Comparison of ENCODE assay signal across 8 cellular contexts in genomic region chr15:82108489-82109078, GRCh38.
DNase-seq lines count a peak whose midpoint lies in the region; ATAC-seq and TF ChIP-seq lines count a peak whose summit lies in the region.

No MANE protein-coding gene starts in this region.

- no peak for TF ChIP-seq POLR2A in transverse colon (IDR thresholded peaks at IDR 0.05)

- no peak overlapping the region for H3K27ac Mint-ChIP-seq in activated CD8-positive, alpha-beta memory T cell treated with anti-CD3 and anti-CD28 coated beads, Interleukin-2, amount 10 ng/mL, durations not matched to agents 7 days and 5 days
- no peak overlapping the region for H3K27ac Mint-ChIP-seq in neural crest cell (ENCODE audit: unreplicated experiment)

- H3K36me3 Mint-ChIP-seq in activated CD8-positive, alpha-beta memory T cell treated with anti-CD3 and anti-CD28 coated beads, Interleukin-2, amount 10 ng/mL, durations not matched to agents 7 days and 5 days: no peaks in the 10 kb centered on the region
- peaks cover 2% of the 10 kb centered on the region for H3K36me3 Mint-ChIP-seq in neural crest cell (ENCODE audit: low read depth)

- TF ChIP-seq CTCF in epithelial cell of proximal tubule (conservative IDR thresholded peaks at IDR 0.05; ENCODE audit: low read depth, low read length): peak; percentile 94
- TF ChIP-seq CTCF in neural crest cell (conservative IDR thresholded peaks at IDR 0.05): peak; percentile 73
- peak; percentile 72 to 90 (median 81) for TF ChIP-seq CTCF in transverse colon (IDR thresholded peaks at IDR 0.05)

- in situ Hi-C loops in transverse colon (cut with MboI; ENCODE audit: low pct_ligation_motif_present in 1 of 4, low pct_unique_long_range_greater_than_20kb in 1 of 4, low sequenced_read_pairs in 3 of 4): no loop called here

- H3K4me1 ChIP-seq in transverse colon: no peaks in the 10 kb centered on the region

- H3K4me3 ChIP-seq in epithelial cell of proximal tubule (ENCODE audit: low read depth, low read length): no peak overlapping the region
- H3K4me3 ChIP-seq in transverse colon: no peak overlapping the region

- CTCF ChIA-PET in activated CD8-positive, alpha-beta memory T cell treated with anti-CD3 and anti-CD28 coated beads, Interleukin-2, amount 10 ng/mL, durations not matched to agents 7 days and 5 days (lab: Charles Lee): interaction anchor here (0.6 to 2.3 kb wide), 15 partner anchors 11 to 617 kb away, joined by 3 to 7 read pairs (median 4); partner anchors contain the start of gene MEX3B

- H3K4me1 Mint-ChIP-seq in activated CD8-positive, alpha-beta memory T cell treated with anti-CD3 and anti-CD28 coated beads, Interleukin-2, amount 10 ng/mL, durations not matched to agents 7 days and 5 days: no peaks in the 10 kb centered on the region
- H3K4me1 Mint-ChIP-seq in neural crest cell: peaks cover 6% of the 10 kb centered on the region

- no peaks in the 10 kb centered on the region for H3K9me3 Mint-ChIP-seq in activated CD8-positive, alpha-beta memory T cell treated with anti-CD3 and anti-CD28 coated beads, Interleukin-2, amount 10 ng/mL, durations not matched to agents 7 days and 5 days (ENCODE audit: low read depth)
- peaks cover 5% of the 10 kb centered on the region for H3K9me3 Mint-ChIP-seq in neural crest cell

- no peaks in the 10 kb centered on the region for H3K9me3 ChIP-seq in transverse colon

- no peaks in the 10 kb centered on the region for H3K27me3 Mint-ChIP-seq in activated CD8-positive, alpha-beta memory T cell treated with anti-CD3 and anti-CD28 coated beads, Interleukin-2, amount 10 ng/mL, durations not matched to agents 7 days and 5 days
- H3K27me3 Mint-ChIP-seq in neural crest cell (ENCODE audit: low read depth): no peaks in the 10 kb centered on the region

- H3K4me3 Mint-ChIP-seq in activated CD8-positive, alpha-beta memory T cell treated with anti-CD3 and anti-CD28 coated beads, Interleukin-2, amount 10 ng/mL, durations not matched to agents 7 days and 5 days: no peak overlapping the region
- H3K4me3 Mint-ChIP-seq in neural crest cell: no peak overlapping the region

- DNase-seq in SHP77 (lab: John Stamatoyannopoulos, UW) (peak; percentile 47 to 52), SHP77 treated with DMSO at 0.1 percent for 48 hours (lab: John Stamatoyannopoulos, UW) (no peak), NOMO-1 (lab: John Stamatoyannopoulos, UW; ENCODE audit: unreplicated experiment in 2 of 2) (peak; percentile 7 to 24), epithelial cell of proximal tubule (ENCODE audit: low read depth) (no peak), neural crest cell (ENCODE audit: low read depth, low spot score) (peak; percentile 41), transverse colon (peak; percentile 72)
- peak; percentile 79 for DNase-seq in activated CD8-positive, alpha-beta memory T cell treated with anti-CD3 and anti-CD28 coated beads, Interleukin-2, amount 10 ng/mL, durations not matched to agents 7 days and 5 days

- H3K27ac ChIP-seq in transverse colon: no peak overlapping the region

- intact Hi-C loops in transverse colon (cut with DNase I; ENCODE audit: low total_unique reads): no loop called here

- TF ChIP-seq EP300 in transverse colon (IDR thresholded peaks at IDR 0.05; ENCODE audit: low read depth): no peak

- H3K27me3 ChIP-seq in transverse colon: no peaks in the 10 kb centered on the region

- ATAC-seq in HG03064 (IDR thresholded peaks at IDR 0.05; ENCODE audit: low read depth, unreplicated experiment): peak; percentile 87
- ATAC-seq in activated CD8-positive, alpha-beta memory T cell treated with anti-CD3 and anti-CD28 coated beads, Interleukin-2, amount 10 ng/mL, durations not matched to agents 7 days and 5 days: peak; percentile 95

- WGBS in transverse colon (ENCODE audit: low coverage in 1 of 2), 2 donors: 40 to 61% methylated on average over 5 to 9 of the region's 9 CpGs

- H3K36me3 ChIP-seq in transverse colon: no peaks in the 10 kb centered on the region

Comparison
In these comparisons a context has a peak if more than half of its experiments do, and no peak if none do; other contexts are left out.
1. DNase-seq: peak in SHP77 (2 of 2), NOMO-1 (2 of 2), activated CD8-positive, alpha-beta memory T cell treated with anti-CD3 and anti-CD28 coated beads, Interleukin-2, amount 10 ng/mL, durations not matched to agents 7 days and 5 days (single experiment), neural crest cell (single experiment) and transverse colon (single experiment); none in SHP77 treated with DMSO at 0.1 percent for 48 hours (single experiment) and epithelial cell of proximal tubule (single experiment).
2. Peak in every context shown above with its lines, with median percentiles within 50 percentile points of each other: CTCF ChIP-seq.